ENCODE assay signal across 19 cellular contexts in the genomic region with DNA sequence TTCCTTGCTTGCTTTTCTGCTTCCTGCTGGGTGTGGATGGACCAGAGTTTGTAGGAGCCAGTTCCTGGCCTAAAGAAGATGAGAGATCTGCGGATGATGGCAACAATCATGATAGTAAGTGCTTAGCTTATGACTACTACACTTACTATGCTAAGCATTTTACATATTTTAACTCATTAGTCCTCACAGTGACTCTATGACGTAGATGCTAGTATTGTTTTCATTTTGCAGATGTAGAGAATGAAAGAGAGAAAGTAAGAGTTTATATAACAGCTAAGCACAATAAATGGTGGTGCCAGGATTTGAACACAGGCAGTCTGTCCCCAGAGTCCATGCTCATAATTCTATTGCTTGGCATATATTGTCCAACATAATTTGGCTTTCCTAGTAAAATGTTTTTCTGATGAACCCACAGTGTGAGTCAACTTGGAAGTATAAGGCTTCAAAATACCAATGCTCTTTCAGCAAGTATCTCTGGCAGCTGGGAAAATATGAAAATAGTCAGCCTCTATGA.
DNase-seq lines count a peak whose midpoint lies in the region; ATAC-seq and TF ChIP-seq lines count a peak whose summit lies in the region.
"Had no signal": no experiment of that assay in that cellular context is flagged by ENCODE, and none has a peak within 500 bp of the region (broad histone marks: within the 10 kb centered on the region; RNA-seq: fewer than 3 reads in every experiment).

No MANE protein-coding gene starts in this region.

- H3K27me3 ChIP-seq in RWPE2 (ENCODE audit: insufficient read depth, poor library complexity, severe bottlenecking) (no peaks in the 10 kb centered on the region), transverse colon (no peaks in the 10 kb centered on the region)
- H3K27me3 ChIP-seq: spleen, vagina had no signal

- intact Hi-C loops in transverse colon (cut with DNase I; ENCODE audit: low total_unique reads) = no loop called here

- H3K4me3 ChIP-seq in RWPE2 (ENCODE audit: severe bottlenecking) (no peak overlapping the region), fibroblast of mammary gland (ENCODE audit: control insufficient read depth, low read depth, low read length) (no peak overlapping the region), transverse colon (no peak overlapping the region)
- H3K4me3 ChIP-seq: spleen, vagina had no signal

- H3K27ac ChIP-seq in RWPE2 (ENCODE audit: poor library complexity, severe bottlenecking) (no peak overlapping the region), transverse colon (peak overlapping the region; percentile 6 to 43 (median 14))
- H3K27ac ChIP-seq: HL-60, parathyroid adenoma, spleen, vagina had no signal

- no peaks in the 10 kb centered on the region for H3K9me3 ChIP-seq in RWPE2 (ENCODE audit: severe bottlenecking)
- H3K9me3 ChIP-seq in transverse colon = no peaks in the 10 kb centered on the region
- H3K9me3 ChIP-seq: spleen, vagina had no signal

- H3K36me3 ChIP-seq in RWPE2 (ENCODE audit: low read depth) = no peaks in the 10 kb centered on the region
- no peaks in the 10 kb centered on the region for H3K36me3 ChIP-seq in transverse colon
- H3K36me3 ChIP-seq: spleen, vagina had no signal

- 69 to 75% methylated on average over 2 of the region's 2 CpGs for WGBS in transverse colon (ENCODE audit: low coverage in 1 of 2), 2 donors

- no peak for TF ChIP-seq CTCF in RWPE2 (IDR thresholded peaks at IDR 0.05; ENCODE audit: poor library complexity, severe bottlenecking)
- TF ChIP-seq CTCF in fibroblast of mammary gland (conservative IDR thresholded peaks at IDR 0.05; ENCODE audit: control insufficient read depth, insufficient read depth, low read depth, low read length) = no peak
- TF ChIP-seq CTCF in transverse colon (IDR thresholded peaks at IDR 0.05) = no peak

- in situ Hi-C loops in transverse colon (cut with MboI; ENCODE audit: low pct_ligation_motif_present in 1 of 4, low pct_unique_long_range_greater_than_20kb in 1 of 4, low sequenced_read_pairs in 3 of 4) = no loop called here

- DNase-seq in GM03348 (ENCODE audit: low spot score) = peak; percentile 66
- no peak for DNase-seq in RWPE2 (ENCODE audit: low spot score)
- peak; percentile 85 for DNase-seq in fibroblast of mammary gland (ENCODE audit: low read depth)
- DNase-seq in transverse colon = no peak
- no peak for DNase-seq in OCI-M1 (lab: John Stamatoyannopoulos, UW)
- DNase-seq: CD8-positive, alpha-beta memory T cell; central memory CD4-positive, alpha-beta T cell; hippocampal formation; left colon; NCI-H1694 treated with DMSO at 0.1 percent for 48 hours; NCI-H510A; spleen; stimulated activated naive CD8-positive, alpha-beta T cell treated with anti-CD3 and anti-CD28 coated beads, Interleukin-15, Interleukin-2, amounts not matched to agents 100 U/mL and 50 U/mL, for 24 hours had no signal

- no peaks in the 10 kb centered on the region for H3K4me1 ChIP-seq in RWPE2 (ENCODE audit: insufficient read depth, poor library complexity, severe bottlenecking)
- peaks cover 0 to 4% (median 0%) of the 10 kb centered on the region in 4 donors for H3K4me1 ChIP-seq in transverse colon
- H3K4me1 ChIP-seq: parathyroid adenoma, spleen had no signal

- no peak for TF ChIP-seq POLR2A in transverse colon (IDR thresholded peaks at IDR 0.05)

- ATAC-seq in RWPE2 (ENCODE audit: low read depth) = peak; percentile 42; the same call in 2 of the 3 replicates
- no peak for ATAC-seq in HG02870 (IDR thresholded peaks at IDR 0.05; ENCODE audit: unreplicated experiment)
- ATAC-seq in GM18870 (IDR thresholded peaks at IDR 0.05; ENCODE audit: unreplicated experiment) = no peak
- ATAC-seq: left colon; Panc1; stimulated activated naive CD8-positive, alpha-beta T cell treated with anti-CD3 and anti-CD28 coated beads, Interleukin-15, Interleukin-2, amounts not matched to agents 100 U/mL and 50 U/mL, for 24 hours had no signal

- TF ChIP-seq EP300 in transverse colon (IDR thresholded peaks at IDR 0.05; ENCODE audit: low read depth) = no peak

Comparison
In these comparisons a context has a peak if more than half of its experiments do, and no peak if none do; other contexts are left out.
1. DNase-seq: peak in GM03348 (single experiment) and fibroblast of mammary gland (single experiment); none in RWPE2 (single experiment), transverse colon (single experiment) and OCI-M1 (single experiment).